In genomic region chr9:135937521-135938489, GRCh38 we compare ENCODE assay signal across 1 cellular context.
TF ChIP-seq lines count a peak whose summit lies in the region.

No MANE protein-coding gene starts in this region.

TF ChIP-seq in K562, 482 proteins besides CTCF, POLR2A, EP300 and RAD21 (continued from another document and continues in another):
- no peak for TF ChIP-seq ARID3A (IDR thresholded peaks at IDR 0.05; ENCODE audit: borderline replicate concordance, low read depth, low read length)
- TF ChIP-seq BRF2 (IDR thresholded peaks at IDR 0.05; ENCODE audit: borderline replicate concordance, insufficient read depth, insufficient read length): no peak
- no peak for TF ChIP-seq SP2 (IDR thresholded peaks at IDR 0.05; ENCODE audit: extremely low read depth, low read depth, low read length, poor library complexity, severe bottlenecking)
- no peak for TF ChIP-seq E2F1 (CRISPR knock-in tag; IDR thresholded peaks at IDR 0.05)
- TF ChIP-seq CBFA2T2 (conservative IDR thresholded peaks at IDR 0.05): no peak
- no peak for TF ChIP-seq CREM (IDR thresholded peaks at IDR 0.05; ENCODE audit: low read depth)
- no peak for TF ChIP-seq THAP7 (CRISPR knock-in tag; IDR thresholded peaks at IDR 0.05)
- no peak for TF ChIP-seq DNMT1 (IDR thresholded peaks at IDR 0.05)
- no peak for TF ChIP-seq CAMTA2 (CRISPR knock-in tag; conservative IDR thresholded peaks at IDR 0.05)
- no peak for TF ChIP-seq ZNF707 (CRISPR knock-in tag; conservative IDR thresholded peaks at IDR 0.05)
- 0 out of 2 replicates have a peak, but pooled peaks have one; percentile 24 for TF ChIP-seq ZBTB33 (CRISPR knock-in tag; IDR thresholded peaks at IDR 0.05)
- no peak for TF ChIP-seq MTF1 (CRISPR knock-in tag; IDR thresholded peaks at IDR 0.05; ENCODE audit: borderline replicate concordance)
- no peak for TF ChIP-seq ZNF717 (CRISPR knock-in tag; IDR thresholded peaks at IDR 0.05)
- TF ChIP-seq TARDBP (IDR thresholded peaks at IDR 0.05): 0 out of 2 replicates have a peak, but pooled peaks have one; percentile 21
- no peak for TF ChIP-seq YY1 (IDR thresholded peaks at IDR 0.05; ENCODE audit: borderline replicate concordance in 1 of 3, control insufficient read depth in 1 of 3, extremely low read depth in 1 of 3, insufficient read depth in 3 of 3, insufficient read length in 1 of 3, insufficient replicate concordance in 2 of 3, low read depth in 1 of 3, low read length in 2 of 3)
- TF ChIP-seq RBFOX2 (IDR thresholded peaks at IDR 0.05; ENCODE audit: low read depth, low read length): peak; percentile 59
- no peak for TF ChIP-seq CEBPB (tag; IDR thresholded peaks at IDR 0.05)
- no peak for TF ChIP-seq HCFC1 (IDR thresholded peaks at IDR 0.05; ENCODE audit: low read depth, low read length)
- no peak for TF ChIP-seq PTBP1 (IDR thresholded peaks at IDR 0.05; ENCODE audit: low read depth, low read length)
- no peak for TF ChIP-seq CREB3 (tag; conservative IDR thresholded peaks at IDR 0.05; ENCODE audit: low read depth)
- TF ChIP-seq DACH1 (IDR thresholded peaks at IDR 0.05; ENCODE audit: partially characterized antibody): no peak
- no peak for TF ChIP-seq MAX (CRISPR knock-in tag; IDR thresholded peaks at IDR 0.05)
- TF ChIP-seq POLR3G (IDR thresholded peaks at IDR 0.05; ENCODE audit: extremely low read depth, insufficient read length, insufficient replicate concordance): no peak
- TF ChIP-seq RBM22 (IDR thresholded peaks at IDR 0.05; ENCODE audit: low read depth, low read length, poor library complexity, severe bottlenecking): peak; percentile 76
- no peak for TF ChIP-seq ZKSCAN3 (CRISPR knock-in tag; IDR thresholded peaks at IDR 0.05)
- TF ChIP-seq IRF2 (CRISPR knock-in tag; IDR thresholded peaks at IDR 0.05): no peak
- no peak for TF ChIP-seq EZH2 (IDR thresholded peaks at IDR 0.05; ENCODE audit: borderline replicate concordance, low read depth, low read length)
- TF ChIP-seq USF2 (CRISPR knock-in tag; IDR thresholded peaks at IDR 0.05): no peak
- TF ChIP-seq HEY1 (CRISPR knock-in tag; IDR thresholded peaks at IDR 0.05; ENCODE audit: borderline replicate concordance): no peak
- no peak for TF ChIP-seq FOSL1 (tag; conservative IDR thresholded peaks at IDR 0.05)
- no peak for TF ChIP-seq EHMT2 (IDR thresholded peaks at IDR 0.05)
- no peak for TF ChIP-seq DMBX1 (CRISPR knock-in tag; IDR thresholded peaks at IDR 0.05; ENCODE audit: borderline replicate concordance)
- TF ChIP-seq ZSCAN29 (IDR thresholded peaks at IDR 0.05): no peak
- no peak for TF ChIP-seq ZBTB11 (CRISPR knock-in tag; IDR thresholded peaks at IDR 0.05)
- TF ChIP-seq HMGN3 (IDR thresholded peaks at IDR 0.05; ENCODE audit: borderline replicate concordance, extremely low read depth, insufficient read length, low read depth, low read length): peak; percentile 18
- TF ChIP-seq RERE (CRISPR knock-in tag; IDR thresholded peaks at IDR 0.05; ENCODE audit: borderline replicate concordance): no peak
- TF ChIP-seq ZC3H11A (IDR thresholded peaks at IDR 0.05; ENCODE audit: low read depth, low read length): no peak
- TF ChIP-seq TAF1 (IDR thresholded peaks at IDR 0.05; ENCODE audit: control insufficient read depth, extremely low read depth, insufficient read depth, low read length, severe bottlenecking): no peak
- TF ChIP-seq NFE2L1 (tag; IDR thresholded peaks at IDR 0.05; ENCODE audit: borderline replicate concordance, low read depth): no peak
- no peak for TF ChIP-seq ESRRA (IDR thresholded peaks at IDR 0.05; ENCODE audit: borderline replicate concordance, low read depth)
- TF ChIP-seq JUN (IDR thresholded peaks at IDR 0.05; ENCODE audit: borderline replicate concordance, low read depth, low read length): no peak
- TF ChIP-seq JUN (CRISPR knock-in tag; IDR thresholded peaks at IDR 0.05; ENCODE audit: borderline replicate concordance): no peak
- TF ChIP-seq CBX5 (IDR thresholded peaks at IDR 0.05; ENCODE audit: borderline replicate concordance, low read depth): no peak
- TF ChIP-seq ID3 (CRISPR knock-in tag; IDR thresholded peaks at IDR 0.05): no peak
- no peak for TF ChIP-seq ID3 (tag; IDR thresholded peaks at IDR 0.05)
- TF ChIP-seq ZNF124 (CRISPR knock-in tag; IDR thresholded peaks at IDR 0.05): no peak
- TF ChIP-seq KLF13 (tag; IDR thresholded peaks at IDR 0.05; ENCODE audit: borderline replicate concordance, low read depth): no peak
- TF ChIP-seq TEAD4 (IDR thresholded peaks at IDR 0.05; ENCODE audit: low read length): no peak
- TF ChIP-seq TEAD4 (CRISPR knock-in tag; IDR thresholded peaks at IDR 0.05; ENCODE audit: borderline replicate concordance): no peak
